1 cellular context compared by ENCODE assay signal in the genomic region with DNA sequence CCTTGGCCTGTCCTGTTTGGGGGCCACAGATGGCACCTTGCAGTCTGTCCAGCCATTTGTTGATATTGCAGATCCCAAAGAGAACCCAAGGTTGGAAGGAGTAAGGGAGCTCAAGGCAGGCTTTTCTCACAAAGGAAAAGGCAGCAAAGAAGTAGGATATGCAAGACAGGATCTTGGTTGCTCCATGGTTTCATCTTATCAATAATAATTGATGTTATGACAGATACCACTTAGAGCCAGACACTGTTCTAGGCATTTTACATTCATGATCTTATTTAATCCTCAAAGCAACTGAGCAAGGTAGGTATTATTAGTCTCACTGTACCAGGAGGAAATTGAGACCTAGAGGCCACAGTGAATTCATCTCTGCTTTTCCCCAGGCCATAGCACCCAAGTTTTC.
TF ChIP-seq lines count a peak whose summit lies in the region.

No MANE protein-coding gene starts in this region.

TF ChIP-seq in neural cell, 6 proteins besides CTCF, POLR2A, EP300 and RAD21 (continued from another document):
- TF ChIP-seq, protein P1, sequence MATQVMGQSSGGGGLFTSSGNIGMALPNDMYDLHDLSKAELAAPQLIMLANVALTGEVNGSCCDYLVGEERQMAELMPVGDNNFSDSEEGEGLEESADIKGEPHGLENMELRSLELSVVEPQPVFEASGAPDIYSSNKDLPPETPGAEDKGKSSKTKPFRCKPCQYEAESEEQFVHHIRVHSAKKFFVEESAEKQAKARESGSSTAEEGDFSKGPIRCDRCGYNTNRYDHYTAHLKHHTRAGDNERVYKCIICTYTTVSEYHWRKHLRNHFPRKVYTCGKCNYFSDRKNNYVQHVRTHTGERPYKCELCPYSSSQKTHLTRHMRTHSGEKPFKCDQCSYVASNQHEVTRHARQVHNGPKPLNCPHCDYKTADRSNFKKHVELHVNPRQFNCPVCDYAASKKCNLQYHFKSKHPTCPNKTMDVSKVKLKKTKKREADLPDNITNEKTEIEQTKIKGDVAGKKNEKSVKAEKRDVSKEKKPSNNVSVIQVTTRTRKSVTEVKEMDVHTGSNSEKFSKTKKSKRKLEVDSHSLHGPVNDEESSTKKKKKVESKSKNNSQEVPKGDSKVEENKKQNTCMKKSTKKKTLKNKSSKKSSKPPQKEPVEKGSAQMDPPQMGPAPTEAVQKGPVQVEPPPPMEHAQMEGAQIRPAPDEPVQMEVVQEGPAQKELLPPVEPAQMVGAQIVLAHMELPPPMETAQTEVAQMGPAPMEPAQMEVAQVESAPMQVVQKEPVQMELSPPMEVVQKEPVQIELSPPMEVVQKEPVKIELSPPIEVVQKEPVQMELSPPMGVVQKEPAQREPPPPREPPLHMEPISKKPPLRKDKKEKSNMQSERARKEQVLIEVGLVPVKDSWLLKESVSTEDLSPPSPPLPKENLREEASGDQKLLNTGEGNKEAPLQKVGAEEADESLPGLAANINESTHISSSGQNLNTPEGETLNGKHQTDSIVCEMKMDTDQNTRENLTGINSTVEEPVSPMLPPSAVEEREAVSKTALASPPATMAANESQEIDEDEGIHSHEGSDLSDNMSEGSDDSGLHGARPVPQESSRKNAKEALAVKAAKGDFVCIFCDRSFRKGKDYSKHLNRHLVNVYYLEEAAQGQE (IDR thresholded peaks at IDR 0.05; ENCODE audit: borderline replicate concordance): no peak
